In genomic region chr16:9816644-9817043, GRCh38 we compare ENCODE assay signal across 20 cellular contexts.
"Had no signal": no experiment of that assay in that cellular context is flagged by ENCODE, and none has a peak within 500 bp of the region (broad histone marks: within the 10 kb centered on the region; RNA-seq: fewer than 3 reads in every experiment).

No MANE protein-coding gene starts in this region.

- H3K36me3 ChIP-seq: esophagus squamous epithelium, lower lobe of right lung, neutrophil, pancreas, right lobe of liver, thoracic aorta, tibial nerve, upper lobe of right lung, uterus had no signal

- H3K9me3 ChIP-seq: esophagus squamous epithelium, lower lobe of right lung, neutrophil, pancreas, right lobe of liver, thoracic aorta, tibial nerve, upper lobe of right lung, uterus had no signal

- H3K27me3 ChIP-seq: esophagus squamous epithelium, pancreas, right lobe of liver, tibial nerve, upper lobe of right lung, uterus had no signal

- H3K4me1 ChIP-seq: esophagus squamous epithelium, lower lobe of right lung, pancreas, right lobe of liver, upper lobe of right lung, uterus had no signal

- H3K27ac ChIP-seq: coronary artery, esophagus squamous epithelium, lower lobe of right lung, neutrophil, pancreas, right lobe of liver, thoracic aorta, tibial nerve, upper lobe of right lung, uterus had no signal

- DNase-seq: dermis blood vessel endothelial cell; effector memory CD4-positive, alpha-beta T cell; esophagus squamous epithelium; foreskin melanocyte; hypothalamus; left ventricle myocardium superior; lower lobe of right lung; natural killer cell; pancreas; right lobe of liver; small intestine; stimulated activated CD4-positive, alpha-beta T cell treated with anti-CD3 and anti-CD28 coated beads, Interleukin-15, amount 100 ng/mL, for 24 hours; stimulated activated CD4-positive, alpha-beta T cell treated with anti-CD3 and anti-CD28 coated beads, Interleukin-2, amount 100 ng/mL, for 48 hours; stimulated activated naive B cell treated with anti-CD40 and anti-IgM and Interleukin-4, amounts not matched to agents 10 μg/mL and 1 μg/mL and 100 μg/mL, for 72 hours; upper lobe of right lung; uterus had no signal

- ATAC-seq: left ventricle myocardium superior; lower lobe of right lung; natural killer cell; pancreas; right lobe of liver; stimulated activated naive B cell treated with anti-CD40 and anti-IgM and Interleukin-4, amounts not matched to agents 10 μg/mL and 1 μg/mL and 100 μg/mL, for 72 hours; upper lobe of right lung had no signal

- H3K4me3 ChIP-seq: coronary artery, esophagus squamous epithelium, lower lobe of right lung, pancreas, right lobe of liver, thoracic aorta, tibial nerve, upper lobe of right lung, uterus had no signal
